ENCODE assay signal across 2 cellular contexts in the genomic region with DNA sequence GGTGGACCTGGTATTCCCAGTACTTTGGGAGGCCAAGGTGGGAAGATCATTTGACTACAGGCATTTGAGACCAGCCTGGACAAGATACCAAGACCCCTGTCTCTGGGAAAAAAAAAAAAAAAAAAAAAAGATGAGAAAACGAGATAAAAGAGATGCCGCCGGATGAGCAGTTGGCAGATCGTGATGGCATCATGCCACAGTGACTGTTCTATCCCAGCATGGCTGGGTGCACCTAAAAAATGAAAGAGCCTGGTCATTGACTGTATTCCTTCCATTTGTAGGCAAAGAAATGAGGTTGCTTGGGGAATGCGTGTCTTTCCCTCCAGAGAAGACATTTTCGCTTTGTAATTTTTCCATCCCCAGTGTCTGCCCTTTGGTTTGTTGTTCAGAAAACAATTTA.
TF ChIP-seq lines count a peak whose summit lies in the region.

No MANE protein-coding gene starts in this region.

TF ChIP-seq in SK-N-SH, 30 proteins besides CTCF, POLR2A, EP300 and RAD21 (continued from another document):
- no peak for TF ChIP-seq REST (IDR thresholded peaks at IDR 0.05; ENCODE audit: low read depth, low read length)

TF ChIP-seq in SK-N-SH treated with all-trans-retinoic acid at 6 μM for 48 hours, 23 proteins besides CTCF, POLR2A, EP300 and RAD21 (continued from another document):
- TF ChIP-seq PATZ1 (CRISPR knock-in tag; IDR thresholded peaks at IDR 0.05; ENCODE audit: borderline replicate concordance) (no peak), GLIS3 (CRISPR knock-in tag; IDR thresholded peaks at IDR 0.05) (no peak), ZC3H10 (CRISPR knock-in tag; IDR thresholded peaks at IDR 0.05) (no peak)
